8 cellular contexts compared by ENCODE assay signal in the genomic region with DNA sequence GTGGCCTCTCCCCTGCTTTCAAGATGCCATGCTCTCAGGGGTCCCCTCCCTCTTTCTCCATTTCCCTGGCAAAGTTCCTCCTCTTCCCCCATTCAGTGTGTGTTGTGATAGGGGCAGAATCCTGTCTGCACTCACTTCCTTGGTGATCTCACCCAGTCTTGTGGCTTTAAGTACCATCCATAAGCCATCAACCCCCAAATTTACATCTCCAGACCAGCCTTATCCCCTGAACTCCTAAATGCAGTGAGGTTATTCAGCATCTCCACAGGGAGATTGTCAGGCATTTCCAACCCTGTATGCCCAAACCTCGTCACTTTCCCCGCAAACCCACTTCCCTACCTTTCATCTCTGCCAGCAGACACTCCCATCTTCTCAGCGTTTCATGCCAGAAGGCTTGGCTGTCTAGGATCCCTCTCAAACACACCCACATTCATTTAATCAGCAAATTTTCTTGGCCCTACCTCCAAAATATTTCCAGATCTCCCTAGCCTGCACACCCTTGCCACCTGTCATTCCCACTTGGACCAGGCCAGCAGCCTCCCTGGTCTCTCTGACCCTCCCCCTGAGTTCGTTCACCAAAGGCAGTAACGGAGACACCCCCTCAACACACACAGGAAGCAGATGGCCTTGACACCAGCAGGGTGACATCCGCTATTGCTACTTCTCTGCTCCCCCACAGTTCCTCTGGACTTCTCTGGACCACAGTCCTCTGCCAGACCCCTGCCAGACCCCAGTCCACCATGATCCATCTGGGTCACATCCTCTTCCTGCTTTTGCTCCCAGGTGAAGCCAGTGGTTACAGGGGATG. TPM values are rescaled to one million over a fixed set of nuclear protein-coding genes. Genes with fewer than 3 reads are reported as not detected.
DNase-seq lines count a peak whose midpoint lies in the region; ATAC-seq, FAIRE-seq and TF ChIP-seq lines count a peak whose summit lies in the region.

TSS of gene HCST (plus strand) at position 676 of the 808 bp plus-strand sequence. CDS start at position 741, 65 bp downstream.

- H3K27ac ChIP-seq in heart left ventricle = peak within 1 kb of the TSS in 10 of 12 donors; percentile 15 to 89 (median 80)
- no peak within 1 kb of the TSS for H3K27ac ChIP-seq in SJCRH30
- H3K27ac ChIP-seq in breast epithelium = peak within 1 kb of the TSS; percentile 56 to 84
- peak within 1 kb of the TSS; percentile 29 for H3K27ac ChIP-seq in mesodermal cell (ENCODE audit: low read depth, low read length, severe bottlenecking)

- intact Hi-C loops in heart left ventricle (cut with DNase I) (loop anchor here in 3 of 10 donors (2.0 kb wide), 2 partner anchors 27 to 29 kb away; no protein-coding TSS in a partner anchor), left ventricle myocardium superior (cut with micrococcal nuclease) (no loop called here), breast epithelium (cut with DNase I; ENCODE audit: low total_unique reads) (no loop called here)

- DNase-seq in heart left ventricle = peak in 1 of 5 donors; percentile 39
- no peak for DNase-seq in left ventricle myocardium superior
- no peak for DNase-seq in SJCRH30
- no peak for DNase-seq in breast epithelium (ENCODE audit: low spot score in 2 of 2)
- DNase-seq in D721Med (ENCODE audit: insufficient read length, low spot score) = no peak
- no peak for DNase-seq in 8988T

- WGBS in heart left ventricle, 4 donors = 33 to 37% (median 35%) methylated on average over 6 of the region's 6 CpGs
- WGBS in mesodermal cell (ENCODE audit: insufficient coverage in 2 of 2), 2 experiments = 56 to 61% methylated on average over 4 of the region's 6 CpGs

- no peak for FAIRE-seq in D721Med (lab: Jason Lieb, UNC)

- ATAC-seq in heart left ventricle = peak in 1 of 4 donors; percentile 10
- ATAC-seq in left ventricle myocardium superior = no peak
- ATAC-seq in GM19452 (IDR thresholded peaks at IDR 0.05; ENCODE audit: unreplicated experiment) = no peak

- TF ChIP-seq POLR2A in heart left ventricle (IDR thresholded peaks at IDR 0.05) (no peak), breast epithelium (IDR thresholded peaks at IDR 0.05) (no peak)

- H3K36me3 ChIP-seq in heart left ventricle = peaks cover 0 to 17% (median 2%) of the 10 kb centered on the region in 9 donors
- peaks cover 4% of the 10 kb centered on the region; the same call in 1 of the 2 replicates for H3K36me3 ChIP-seq in SJCRH30
- no peaks in the 10 kb centered on the region for H3K36me3 ChIP-seq in breast epithelium
- peaks cover 14% of the 10 kb centered on the region for H3K36me3 ChIP-seq in mesodermal cell (ENCODE audit: control insufficient read depth, insufficient read depth, low read length)

- TF ChIP-seq CTCF in heart left ventricle (IDR thresholded peaks at IDR 0.05) = no peak
- TF ChIP-seq CTCF in breast epithelium (IDR thresholded peaks at IDR 0.05) = no peak
- no peak for TF ChIP-seq CTCF in D721Med (IDR thresholded peaks at IDR 0.05; ENCODE audit: insufficient read depth, missing control alignments)

- H3K27me3 ChIP-seq in heart left ventricle = no peaks in the 10 kb centered on the region
- H3K27me3 ChIP-seq in SJCRH30 = no peaks in the 10 kb centered on the region
- H3K27me3 ChIP-seq in breast epithelium = no peaks in the 10 kb centered on the region

- H3K4me3 ChIP-seq in heart left ventricle (peak within 1 kb of the TSS in 9 of 12 donors; percentile 2 to 76 (median 26)), SJCRH30 (peak within 1 kb of the TSS; percentile 38), breast epithelium (peak within 1 kb of the TSS; percentile 7 to 61 (median 41)), mesodermal cell (ENCODE audit: extremely low read depth, insufficient read depth, low read length, poor library complexity, severe bottlenecking) (no peak within 1 kb of the TSS)

- peaks cover 0 to 76% (median 10%) of the 10 kb centered on the region in 12 donors for H3K4me1 ChIP-seq in heart left ventricle
- H3K4me1 ChIP-seq in SJCRH30 = peaks cover 18% of the 10 kb centered on the region
- peaks cover 0 to 7% of the 10 kb centered on the region in 2 donors for H3K4me1 ChIP-seq in breast epithelium
- peaks cover 20% of the 10 kb centered on the region for H3K4me1 ChIP-seq in mesodermal cell (ENCODE audit: control insufficient read depth, insufficient read depth, low read length, poor library complexity, severe bottlenecking)

- H3K9me3 ChIP-seq in heart left ventricle (no peaks in the 10 kb centered on the region), SJCRH30 (replicated peaks) (no peaks in the 10 kb centered on the region), breast epithelium (no peaks in the 10 kb centered on the region), mesodermal cell (ENCODE audit: control insufficient read depth, low read length) (no peaks in the 10 kb centered on the region)

RNA-seq across cellular contexts. Expression of gene HCST, which starts in this region (rescaled TPM):
- total RNA-seq in heart left ventricle = 10 to 100 TPM in 2 of 9 donors, 1 to 10 TPM in 6, not detected in 1; 2.3 to 31.7 (median 4.7) TPM
- polyA plus RNA-seq in heart left ventricle = 10 to 100 TPM in 1 of 2 donors, 1 to 10 TPM in 1; 3.2 to 10.1 TPM
- 7.1 TPM for total RNA-seq in left ventricle myocardium superior
- total RNA-seq in SJCRH30 (2014; rRNA removed; shearing (Covaris generic)) = not detected in 2 replicates
- total RNA-seq in breast epithelium = 1 to 10 TPM; 3.3 to 7.2 (median 3.5) TPM
- 1.1 TPM for polyA plus RNA-seq in mesodermal cell (2013, experiment 1 of 2)
- polyA plus RNA-seq in mesodermal cell (2013, experiment 2 of 2) = 1.2 TPM
